Comparison of ENCODE assay signal across 18 cellular contexts in genomic region chr2:157813477-157813876, GRCh38.
DNase-seq lines count a peak whose midpoint lies in the region; ATAC-seq, FAIRE-seq and TF ChIP-seq lines count a peak whose summit lies in the region.
"Had no signal": no experiment of that assay in that cellular context is flagged by ENCODE, and none has a peak within 500 bp of the region (broad histone marks: within the 10 kb centered on the region; RNA-seq: fewer than 3 reads in every experiment).

No MANE protein-coding gene starts in this region.

- H3K9ac ChIP-seq in K562 (ENCODE audit: insufficient read depth in 1 of 2, low read depth in 2 of 2, low read length in 2 of 2) = no peak overlapping the region

- no peak for TF ChIP-seq EP300 in K562 (IDR thresholded peaks at IDR 0.05; ENCODE audit: low read length)

- H4K20me1 ChIP-seq in K562 (replicated peaks; ENCODE audit: control insufficient read depth, insufficient read depth, low read length) = no peaks in the 10 kb centered on the region

- H3K79me2 ChIP-seq in K562 (ENCODE audit: control insufficient read depth, insufficient read depth, low read length) = 0 out of 3 replicates have a peak, but pooled peaks cover 4% of the 10 kb centered on the region

- H3K27ac Mint-ChIP-seq in nephron progenitor cell = peak overlapping the region; percentile 34
- H3K27ac Mint-ChIP-seq: CD4-positive, CD25-positive, alpha-beta regulatory T cell had no signal

- ATAC-seq in K562 = peak; percentile 52; the same call in 1 of the 3 replicates
- ATAC-seq in left lobe of liver = peak; percentile 63
- no peak for ATAC-seq in GM19035 (IDR thresholded peaks at IDR 0.05; ENCODE audit: unreplicated experiment)

- 37% methylated on average over 1 of the region's 1 CpG for WGBS in K562 (ENCODE audit: insufficient coverage, low coverage, missing lambda C conversion rate)
- WGBS in thyroid gland, 2 donors = 52 to 55% methylated on average over 1 of the region's 1 CpG

- no peak overlapping the region for H3K4me3 Mint-ChIP-seq in nephron progenitor cell
- H3K4me3 Mint-ChIP-seq: CD4-positive, CD25-positive, alpha-beta regulatory T cell had no signal

- FAIRE-seq in K562 (lab: Jason Lieb, UNC) = no peak
- FAIRE-seq: A204.1, GM19239 had no signal

- no peak for TF ChIP-seq RAD21 in K562 (CRISPR knock-in tag; conservative IDR thresholded peaks at IDR 0.05 in 1 of 2, IDR thresholded peaks at IDR 0.05 in 1 of 2)

- H3K36me3 Mint-ChIP-seq in nephron progenitor cell (ENCODE audit: low read depth) = peaks cover 49% of the 10 kb centered on the region

- DNase-seq in K562 (ENCODE audit: extremely low read depth in 1 of 4, low spot score in 3 of 4) = no peak
- DNase-seq in left lobe of liver (ENCODE audit: low spot score) = no peak
- DNase-seq in nephron progenitor cell = no peak
- DNase-seq in thyroid gland = peak; percentile 43
- no peak for DNase-seq in T-helper 2 cell
- no peak for DNase-seq in stimulated activated naive CD4-positive, alpha-beta T cell (lab: John Stamatoyannopoulos, UW)
- no peak for DNase-seq in WERI-Rb-1
- DNase-seq: ACHN; BE2C; C1 segment of cervical spinal cord; Caco-2; CD4-positive, CD25-positive, alpha-beta regulatory T cell; DMS79 treated with DMSO at 0.1 percent for 48 hours; GF-D8 had no signal

- in situ Hi-C loops in K562 (cut with MboI) = no loop called here

- H3K27me3 ChIP-seq in K562 (ENCODE audit: control insufficient read depth in 2 of 2, insufficient read depth in 2 of 2, low read length in 2 of 2) (no peaks in the 10 kb centered on the region), thyroid gland (no peaks in the 10 kb centered on the region), WERI-Rb-1 (ENCODE audit: insufficient read depth, low read depth, severe bottlenecking) (no peaks in the 10 kb centered on the region)
- H3K27me3 ChIP-seq: BE2C had no signal

- no peak for TF ChIP-seq POLR2A in K562 (conservative IDR thresholded peaks at IDR 0.05)
- TF ChIP-seq POLR2A in thyroid gland (IDR thresholded peaks at IDR 0.05) = no peak

- no peak overlapping the region for H3K4me3 ChIP-seq in K562
- H3K4me3 ChIP-seq in thyroid gland (replicated peaks in 1 of 3) = no peak overlapping the region
- H3K4me3 ChIP-seq in WERI-Rb-1 (ENCODE audit: low read depth, low read length) = no peak overlapping the region
- H3K4me3 ChIP-seq: HAP-1 had no signal

- no peak overlapping the region for H3K27ac ChIP-seq in K562 (ENCODE audit: extremely low read depth, low read depth, low read length)
- peak overlapping the region; percentile 33 to 70 (median 54) for H3K27ac ChIP-seq in thyroid gland
- no peak overlapping the region for H3K27ac ChIP-seq in WERI-Rb-1

- H3K9me3 Mint-ChIP-seq in nephron progenitor cell = peaks cover 2% of the 10 kb centered on the region
- H3K9me3 Mint-ChIP-seq: CD4-positive, CD25-positive, alpha-beta regulatory T cell had no signal

- H3K4me1 ChIP-seq in K562 (replicated peaks in 1 of 2; ENCODE audit: control insufficient read depth in 2 of 2, insufficient read depth in 2 of 2, low read length in 2 of 2) (peaks cover 0 to 4% of the 10 kb centered on the region in 2 experiments; a peak in 3 of 5 replicates), thyroid gland (peaks cover 17 to 40% of the 10 kb centered on the region in 2 donors)
- H3K4me1 ChIP-seq: BE2C, Caco-2, HAP-1 had no signal

- H3K9me1 ChIP-seq in K562 (ENCODE audit: control insufficient read depth, insufficient read depth, low read length) = no peaks in the 10 kb centered on the region

- no peak overlapping the region for H2AFZ ChIP-seq in K562 (ENCODE audit: low read depth, low read length)

- H3K4me1 Mint-ChIP-seq in nephron progenitor cell = peaks cover 7% of the 10 kb centered on the region

- no TSS peak for BruUV-seq in K562 (replicated peaks; lab: Mats Ljungman, UMichigan)

- intact Hi-C loops in K562 (cut with micrococcal nuclease) (no loop called here), thyroid gland (cut with DNase I) (no loop called here)

- CTCF ChIA-PET in K562 (lab: Yijun Ruan, JAX; ENCODE audit: low intra/inter-chr PET ratio) = no interaction called here

- H3K27me3 Mint-ChIP-seq in nephron progenitor cell (ENCODE audit: low read depth, poor library complexity) = no peaks in the 10 kb centered on the region
- H3K27me3 Mint-ChIP-seq: CD4-positive, CD25-positive, alpha-beta regulatory T cell had no signal

- POLR2A ChIA-PET in K562 (lab: Yijun Ruan, JAX) = no interaction called here

- no peak overlapping the region for H3K4me2 ChIP-seq in K562 (ENCODE audit: insufficient read depth, low read length)

- H3K9me3 ChIP-seq in K562 (replicated peaks; ENCODE audit: control insufficient read depth, insufficient read depth, low read depth, low read length) (no peaks in the 10 kb centered on the region), thyroid gland (no peaks in the 10 kb centered on the region), WERI-Rb-1 (ENCODE audit: severe bottlenecking) (no peaks in the 10 kb centered on the region)
- H3K9me3 ChIP-seq: BE2C, Caco-2, HAP-1 had no signal

- H3K36me3 ChIP-seq in K562 (ENCODE audit: control insufficient read depth, insufficient read depth, low read length) (peaks cover 13% of the 10 kb centered on the region; the same call in 2 of the 3 replicates), thyroid gland (peaks cover 0 to 4% of the 10 kb centered on the region in 2 donors), WERI-Rb-1 (peaks cover 2% of the 10 kb centered on the region; the same call in 1 of the 2 replicates)
- H3K36me3 ChIP-seq: BE2C, HAP-1 had no signal

- TF ChIP-seq CTCF in K562 (IDR thresholded peaks at IDR 0.05 in 2 of 3, conservative IDR thresholded peaks at IDR 0.05 in 1 of 3; ENCODE audit: insufficient read depth in 2 of 3, low read depth in 1 of 3, low read length in 3 of 3) (no peak), nephron progenitor cell (IDR thresholded peaks at IDR 0.05) (no peak), thyroid gland (IDR thresholded peaks at IDR 0.05) (no peak), WERI-Rb-1 (IDR thresholded peaks at IDR 0.05; ENCODE audit: low read depth, low read length) (no peak)

TF ChIP-seq in K562, 482 proteins besides CTCF, POLR2A, EP300 and RAD21 (continues in another document):
- TF ChIP-seq ZNF354B (CRISPR knock-in tag; IDR thresholded peaks at IDR 0.05) (no peak), ZEB2 (IDR thresholded peaks at IDR 0.05) (no peak), CXXC5 (CRISPR knock-in tag; IDR thresholded peaks at IDR 0.05) (no peak), SMARCB1 (IDR thresholded peaks at IDR 0.05; ENCODE audit: insufficient read length, low read depth) (no peak), TFE3 (CRISPR knock-in tag; IDR thresholded peaks at IDR 0.05) (no peak), CHCHD3 (CRISPR knock-in tag; IDR thresholded peaks at IDR 0.05) (no peak), CHAMP1 (IDR thresholded peaks at IDR 0.05) (no peak), ZMIZ1 (IDR thresholded peaks at IDR 0.05; ENCODE audit: low read depth in 2 of 2, low read length in 2 of 2) (no peak)

Comparison
In these comparisons a context has a peak if more than half of its experiments do, and no peak if none do; other contexts are left out.
1. DNase-seq: peak in thyroid gland (2 of 2); none in K562 (0 of 4), left lobe of liver (single experiment), nephron progenitor cell (single experiment), T-helper 2 cell (0 of 5), stimulated activated naive CD4-positive, alpha-beta T cell (0 of 6) and WERI-Rb-1 (single experiment).
2. H3K27ac ChIP-seq: peak in thyroid gland (3 of 3); none in K562 (single experiment) and WERI-Rb-1 (single experiment).